1 cellular context compared by ENCODE assay signal in the genomic region with DNA sequence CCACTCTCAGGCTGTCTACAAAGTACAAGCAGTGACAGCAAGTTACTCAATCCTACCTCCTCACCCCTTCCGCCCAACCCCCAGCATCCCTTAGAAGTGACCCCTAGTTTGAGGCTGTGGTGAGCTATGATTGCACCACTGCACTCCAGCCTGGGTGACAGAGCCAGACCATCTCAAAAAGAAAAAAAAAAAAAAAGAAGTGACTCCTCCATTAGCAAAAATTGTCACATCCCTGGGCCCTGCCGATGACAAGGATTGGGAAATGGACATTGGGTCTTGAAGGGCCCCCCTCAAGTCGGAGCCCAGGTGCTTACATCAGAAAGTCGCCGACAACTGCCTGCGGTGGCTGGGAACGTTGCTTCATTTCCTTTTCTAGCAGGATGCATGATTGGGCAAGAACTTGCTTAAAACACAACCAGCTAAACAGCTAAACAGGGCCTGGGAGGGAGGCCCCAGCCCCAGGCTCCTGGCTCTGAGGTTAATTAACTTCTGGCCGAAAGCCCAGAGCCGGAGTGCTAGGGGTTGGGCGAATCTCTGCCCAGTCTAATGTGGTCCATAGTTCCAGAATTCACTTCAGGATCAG.
TF ChIP-seq lines count a peak whose summit lies in the region.

No MANE protein-coding gene starts in this region.

TF ChIP-seq in K562, 482 proteins besides CTCF, POLR2A, EP300 and RAD21 (continued from another document and continues in another):
- TF ChIP-seq ZNF23 (CRISPR knock-in tag; IDR thresholded peaks at IDR 0.05), result no peak
- TF ChIP-seq ARNT (IDR thresholded peaks at IDR 0.05), result no peak
- no peak for TF ChIP-seq POLR2H (tag; IDR thresholded peaks at IDR 0.05; ENCODE audit: low read depth)
- TF ChIP-seq SMARCA4 (IDR thresholded peaks at IDR 0.05), result peak; percentile 44; the same call in 1 of the 2 replicates
- TF ChIP-seq, protein P1, sequence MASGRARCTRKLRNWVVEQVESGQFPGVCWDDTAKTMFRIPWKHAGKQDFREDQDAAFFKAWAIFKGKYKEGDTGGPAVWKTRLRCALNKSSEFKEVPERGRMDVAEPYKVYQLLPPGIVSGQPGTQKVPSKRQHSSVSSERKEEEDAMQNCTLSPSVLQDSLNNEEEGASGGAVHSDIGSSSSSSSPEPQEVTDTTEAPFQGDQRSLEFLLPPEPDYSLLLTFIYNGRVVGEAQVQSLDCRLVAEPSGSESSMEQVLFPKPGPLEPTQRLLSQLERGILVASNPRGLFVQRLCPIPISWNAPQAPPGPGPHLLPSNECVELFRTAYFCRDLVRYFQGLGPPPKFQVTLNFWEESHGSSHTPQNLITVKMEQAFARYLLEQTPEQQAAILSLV (tag; IDR thresholded peaks at IDR 0.05), result peak; percentile 78
- TF ChIP-seq BACH1 (tag; IDR thresholded peaks at IDR 0.05), result 0 out of 2 replicates have a peak, but pooled peaks have one; percentile 56
- no peak for TF ChIP-seq CHD4 (IDR thresholded peaks at IDR 0.05; ENCODE audit: insufficient read depth, insufficient replicate concordance, low read depth, low read length, poor library complexity, severe bottlenecking)
- no peak for TF ChIP-seq CBX1 (IDR thresholded peaks at IDR 0.05; ENCODE audit: low read depth)
- no peak for TF ChIP-seq ZNF668 (CRISPR knock-in tag; IDR thresholded peaks at IDR 0.05)
- peak; percentile 43 for TF ChIP-seq RBBP5 (IDR thresholded peaks at IDR 0.05; ENCODE audit: borderline replicate concordance, insufficient read depth, low read length, poor library complexity, severe bottlenecking)
- TF ChIP-seq DPF2 (IDR thresholded peaks at IDR 0.05), result peak; percentile 46; the same call in 1 of the 2 replicates
- TF ChIP-seq, protein P2, sequence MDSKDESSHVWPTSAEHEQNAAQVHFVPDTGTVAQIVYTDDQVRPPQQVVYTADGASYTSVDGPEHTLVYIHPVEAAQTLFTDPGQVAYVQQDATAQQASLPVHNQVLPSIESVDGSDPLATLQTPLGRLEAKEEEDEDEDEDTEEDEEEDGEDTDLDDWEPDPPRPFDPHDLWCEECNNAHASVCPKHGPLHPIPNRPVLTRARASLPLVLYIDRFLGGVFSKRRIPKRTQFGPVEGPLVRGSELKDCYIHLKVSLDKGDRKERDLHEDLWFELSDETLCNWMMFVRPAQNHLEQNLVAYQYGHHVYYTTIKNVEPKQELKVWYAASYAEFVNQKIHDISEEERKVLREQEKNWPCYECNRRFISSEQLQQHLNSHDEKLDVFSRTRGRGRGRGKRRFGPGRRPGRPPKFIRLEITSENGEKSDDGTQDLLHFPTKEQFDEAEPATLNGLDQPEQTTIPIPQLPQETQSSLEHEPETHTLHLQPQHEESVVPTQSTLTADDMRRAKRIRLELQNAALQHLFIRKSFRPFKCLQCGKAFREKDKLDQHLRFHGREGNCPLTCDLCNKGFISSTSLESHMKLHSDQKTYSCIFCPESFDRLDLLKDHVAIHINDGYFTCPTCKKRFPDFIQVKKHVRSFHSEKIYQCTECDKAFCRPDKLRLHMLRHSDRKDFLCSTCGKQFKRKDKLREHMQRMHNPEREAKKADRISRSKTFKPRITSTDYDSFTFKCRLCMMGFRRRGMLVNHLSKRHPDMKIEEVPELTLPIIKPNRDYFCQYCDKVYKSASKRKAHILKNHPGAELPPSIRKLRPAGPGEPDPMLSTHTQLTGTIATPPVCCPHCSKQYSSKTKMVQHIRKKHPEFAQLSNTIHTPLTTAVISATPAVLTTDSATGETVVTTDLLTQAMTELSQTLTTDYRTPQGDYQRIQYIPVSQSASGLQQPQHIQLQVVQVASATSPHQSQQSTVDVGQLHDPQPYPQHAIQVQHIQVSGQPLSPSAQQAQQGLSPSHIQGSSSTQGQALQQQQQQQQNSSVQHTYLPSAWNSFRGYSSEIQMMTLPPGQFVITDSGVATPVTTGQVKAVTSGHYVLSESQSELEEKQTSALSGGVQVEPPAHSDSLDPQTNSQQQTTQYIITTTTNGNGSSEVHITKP (IDR thresholded peaks at IDR 0.05; ENCODE audit: partially characterized antibody), result peak; percentile 65
- TF ChIP-seq TFE3 (CRISPR knock-in tag; IDR thresholded peaks at IDR 0.05), result no peak
- TF ChIP-seq ZBTB11 (CRISPR knock-in tag; IDR thresholded peaks at IDR 0.05), result no peak
- no peak for TF ChIP-seq NFATC3 (IDR thresholded peaks at IDR 0.05)
- TF ChIP-seq HNRNPK (IDR thresholded peaks at IDR 0.05; ENCODE audit: low read depth, low read length, poor library complexity, severe bottlenecking), result no peak
- no peak for TF ChIP-seq CHAMP1 (IDR thresholded peaks at IDR 0.05)
- TF ChIP-seq LEF1 (IDR thresholded peaks at IDR 0.05), result peak; percentile 72; the same call in 1 of the 2 replicates
- TF ChIP-seq CEBPB (tag; IDR thresholded peaks at IDR 0.05), result peak; percentile 99
- TF ChIP-seq RBM14 (IDR thresholded peaks at IDR 0.05; ENCODE audit: borderline replicate concordance, insufficient read depth, low read depth, low read length), result no peak
- TF ChIP-seq CBFA2T3 (IDR thresholded peaks at IDR 0.05), result no peak
- TF ChIP-seq CREM (IDR thresholded peaks at IDR 0.05; ENCODE audit: low read depth), result peak; percentile 49; the same call in 1 of the 2 replicates
- TF ChIP-seq RUNX1 (IDR thresholded peaks at IDR 0.05; ENCODE audit: low read depth), result no peak
- no peak for TF ChIP-seq RHOXF2B (CRISPR knock-in tag; conservative IDR thresholded peaks at IDR 0.05)
- 0 out of 2 replicates have a peak, but pooled peaks have one; percentile 12 for TF ChIP-seq JUN (IDR thresholded peaks at IDR 0.05; ENCODE audit: borderline replicate concordance, low read depth, low read length)
- no peak for TF ChIP-seq JUN (CRISPR knock-in tag; IDR thresholded peaks at IDR 0.05; ENCODE audit: borderline replicate concordance)
- peak; percentile 61; the same call in 1 of the 2 replicates for TF ChIP-seq FOXM1 (IDR thresholded peaks at IDR 0.05; ENCODE audit: low read depth)
- TF ChIP-seq FOXM1 (CRISPR knock-in tag; IDR thresholded peaks at IDR 0.05; ENCODE audit: low read depth), result no peak
- TF ChIP-seq ZNF431 (CRISPR knock-in tag; IDR thresholded peaks at IDR 0.05), result no peak
- TF ChIP-seq, protein P3, sequence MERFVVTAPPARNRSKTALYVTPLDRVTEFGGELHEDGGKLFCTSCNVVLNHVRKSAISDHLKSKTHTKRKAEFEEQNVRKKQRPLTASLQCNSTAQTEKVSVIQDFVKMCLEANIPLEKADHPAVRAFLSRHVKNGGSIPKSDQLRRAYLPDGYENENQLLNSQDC (CRISPR knock-in tag; IDR thresholded peaks at IDR 0.05), result no peak
- no peak for TF ChIP-seq PHTF2 (CRISPR knock-in tag; IDR thresholded peaks at IDR 0.05)
- no peak for TF ChIP-seq CREBBP (IDR thresholded peaks at IDR 0.05; ENCODE audit: low read depth, low read length)
- TF ChIP-seq GTF2A2 (tag; IDR thresholded peaks at IDR 0.05), result no peak
- TF ChIP-seq PKNOX1 (IDR thresholded peaks at IDR 0.05), result peak; percentile 17; the same call in 1 of the 2 replicates
- TF ChIP-seq, protein P4, sequence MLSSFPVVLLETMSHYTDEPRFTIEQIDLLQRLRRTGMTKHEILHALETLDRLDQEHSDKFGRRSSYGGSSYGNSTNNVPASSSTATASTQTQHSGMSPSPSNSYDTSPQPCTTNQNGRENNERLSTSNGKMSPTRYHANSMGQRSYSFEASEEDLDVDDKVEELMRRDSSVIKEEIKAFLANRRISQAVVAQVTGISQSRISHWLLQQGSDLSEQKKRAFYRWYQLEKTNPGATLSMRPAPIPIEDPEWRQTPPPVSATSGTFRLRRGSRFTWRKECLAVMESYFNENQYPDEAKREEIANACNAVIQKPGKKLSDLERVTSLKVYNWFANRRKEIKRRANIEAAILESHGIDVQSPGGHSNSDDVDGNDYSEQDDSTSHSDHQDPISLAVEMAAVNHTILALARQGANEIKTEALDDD (IDR thresholded peaks at IDR 0.05), result peak; percentile 99
- TF ChIP-seq KLF13 (tag; IDR thresholded peaks at IDR 0.05; ENCODE audit: borderline replicate concordance, low read depth), result no peak
- TF ChIP-seq FOXK2 (conservative IDR thresholded peaks at IDR 0.05 in 1 of 2, IDR thresholded peaks at IDR 0.05 in 1 of 2; ENCODE audit: low read depth in 2 of 2), result no peak
- peak in 1 of 2 experiments; percentile 54; a peak in 2 of 4 replicates for TF ChIP-seq RCOR1 (IDR thresholded peaks at IDR 0.05; ENCODE audit: borderline replicate concordance in 1 of 2, low read depth in 2 of 2, low read length in 2 of 2)
- TF ChIP-seq, protein P5, sequence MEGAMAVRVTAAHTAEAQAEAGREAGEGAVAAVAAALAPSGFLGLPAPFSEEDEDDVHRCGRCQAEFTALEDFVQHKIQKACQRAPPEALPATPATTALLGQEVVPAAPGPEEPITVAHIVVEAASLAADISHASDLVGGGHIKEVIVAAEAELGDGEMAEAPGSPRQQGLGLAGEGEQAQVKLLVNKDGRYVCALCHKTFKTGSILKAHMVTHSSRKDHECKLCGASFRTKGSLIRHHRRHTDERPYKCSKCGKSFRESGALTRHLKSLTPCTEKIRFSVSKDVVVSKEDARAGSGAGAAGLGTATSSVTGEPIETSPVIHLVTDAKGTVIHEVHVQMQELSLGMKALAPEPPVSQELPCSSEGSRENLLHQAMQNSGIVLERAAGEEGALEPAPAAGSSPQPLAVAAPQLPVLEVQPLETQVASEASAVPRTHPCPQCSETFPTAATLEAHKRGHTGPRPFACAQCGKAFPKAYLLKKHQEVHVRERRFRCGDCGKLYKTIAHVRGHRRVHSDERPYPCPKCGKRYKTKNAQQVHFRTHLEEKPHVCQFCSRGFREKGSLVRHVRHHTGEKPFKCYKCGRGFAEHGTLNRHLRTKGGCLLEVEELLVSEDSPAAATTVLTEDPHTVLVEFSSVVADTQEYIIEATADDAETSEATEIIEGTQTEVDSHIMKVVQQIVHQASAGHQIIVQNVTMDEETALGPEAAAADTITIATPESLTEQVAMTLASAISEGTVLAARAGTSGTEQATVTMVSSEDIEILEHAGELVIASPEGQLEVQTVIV (CRISPR knock-in tag; IDR thresholded peaks at IDR 0.05; ENCODE audit: borderline replicate concordance), result no peak
- TF ChIP-seq ATF4 (CRISPR knock-in tag; IDR thresholded peaks at IDR 0.05), result peak; percentile 66; the same call in 1 of the 2 replicates
